Comparison of ENCODE assay signal across 2 cellular contexts in the genomic region with DNA sequence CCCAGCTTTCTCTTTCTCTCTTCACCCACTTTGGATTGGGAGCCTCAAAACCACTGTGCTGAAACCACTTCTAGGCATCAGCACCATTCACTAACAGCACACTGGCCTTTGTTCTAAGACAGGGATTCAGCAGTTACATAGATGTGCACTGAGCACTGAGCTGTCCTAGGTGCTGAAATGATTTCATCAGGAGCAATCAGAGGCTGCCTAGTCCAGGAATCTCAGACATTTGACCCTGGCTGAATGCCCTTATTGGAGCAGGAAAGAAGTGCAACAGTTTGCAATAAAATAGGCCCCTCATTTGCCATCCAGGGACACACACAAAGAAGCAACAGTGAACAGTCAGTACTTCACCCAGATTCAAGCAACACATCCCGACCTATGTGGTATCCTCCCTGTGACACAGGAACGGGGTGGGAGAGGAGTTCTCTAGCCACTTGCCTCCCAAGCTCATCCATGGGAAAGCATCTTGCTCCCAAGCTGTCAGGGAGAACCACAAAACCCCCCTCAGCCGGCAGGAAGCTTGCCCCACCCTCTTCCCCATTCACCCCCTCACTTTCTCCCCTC.
TF ChIP-seq lines count a peak whose summit lies in the region.

No MANE protein-coding gene starts in this region.

TF ChIP-seq in K562, 482 proteins besides CTCF, POLR2A, EP300 and RAD21 (continued from another document):
- TF ChIP-seq, protein P1, sequence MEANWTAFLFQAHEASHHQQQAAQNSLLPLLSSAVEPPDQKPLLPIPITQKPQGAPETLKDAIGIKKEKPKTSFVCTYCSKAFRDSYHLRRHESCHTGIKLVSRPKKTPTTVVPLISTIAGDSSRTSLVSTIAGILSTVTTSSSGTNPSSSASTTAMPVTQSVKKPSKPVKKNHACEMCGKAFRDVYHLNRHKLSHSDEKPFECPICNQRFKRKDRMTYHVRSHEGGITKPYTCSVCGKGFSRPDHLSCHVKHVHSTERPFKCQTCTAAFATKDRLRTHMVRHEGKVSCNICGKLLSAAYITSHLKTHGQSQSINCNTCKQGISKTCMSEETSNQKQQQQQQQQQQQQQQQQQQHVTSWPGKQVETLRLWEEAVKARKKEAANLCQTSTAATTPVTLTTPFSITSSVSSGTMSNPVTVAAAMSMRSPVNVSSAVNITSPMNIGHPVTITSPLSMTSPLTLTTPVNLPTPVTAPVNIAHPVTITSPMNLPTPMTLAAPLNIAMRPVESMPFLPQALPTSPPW (CRISPR knock-in tag; IDR thresholded peaks at IDR 0.05), result no peak
- TF ChIP-seq PRPF4 (IDR thresholded peaks at IDR 0.05; ENCODE audit: insufficient read depth, low read depth, low read length, poor library complexity, severe bottlenecking) (no peak), HNRNPL (IDR thresholded peaks at IDR 0.05; ENCODE audit: low read depth, low read length) (no peak), MECOM (CRISPR knock-in tag; IDR thresholded peaks at IDR 0.05) (0 out of 2 replicates have a peak, but pooled peaks have one; percentile 12), SRF (CRISPR knock-in tag; IDR thresholded peaks at IDR 0.05) (peak in 1 of 2 experiments; percentile 29; a peak in 1 of 4 replicates), ELF4 (CRISPR knock-in tag; IDR thresholded peaks at IDR 0.05) (no peak), BRD4 (IDR thresholded peaks at IDR 0.05) (no peak), KDM1A (IDR thresholded peaks at IDR 0.05) (no peak)
- TF ChIP-seq, protein P2, sequence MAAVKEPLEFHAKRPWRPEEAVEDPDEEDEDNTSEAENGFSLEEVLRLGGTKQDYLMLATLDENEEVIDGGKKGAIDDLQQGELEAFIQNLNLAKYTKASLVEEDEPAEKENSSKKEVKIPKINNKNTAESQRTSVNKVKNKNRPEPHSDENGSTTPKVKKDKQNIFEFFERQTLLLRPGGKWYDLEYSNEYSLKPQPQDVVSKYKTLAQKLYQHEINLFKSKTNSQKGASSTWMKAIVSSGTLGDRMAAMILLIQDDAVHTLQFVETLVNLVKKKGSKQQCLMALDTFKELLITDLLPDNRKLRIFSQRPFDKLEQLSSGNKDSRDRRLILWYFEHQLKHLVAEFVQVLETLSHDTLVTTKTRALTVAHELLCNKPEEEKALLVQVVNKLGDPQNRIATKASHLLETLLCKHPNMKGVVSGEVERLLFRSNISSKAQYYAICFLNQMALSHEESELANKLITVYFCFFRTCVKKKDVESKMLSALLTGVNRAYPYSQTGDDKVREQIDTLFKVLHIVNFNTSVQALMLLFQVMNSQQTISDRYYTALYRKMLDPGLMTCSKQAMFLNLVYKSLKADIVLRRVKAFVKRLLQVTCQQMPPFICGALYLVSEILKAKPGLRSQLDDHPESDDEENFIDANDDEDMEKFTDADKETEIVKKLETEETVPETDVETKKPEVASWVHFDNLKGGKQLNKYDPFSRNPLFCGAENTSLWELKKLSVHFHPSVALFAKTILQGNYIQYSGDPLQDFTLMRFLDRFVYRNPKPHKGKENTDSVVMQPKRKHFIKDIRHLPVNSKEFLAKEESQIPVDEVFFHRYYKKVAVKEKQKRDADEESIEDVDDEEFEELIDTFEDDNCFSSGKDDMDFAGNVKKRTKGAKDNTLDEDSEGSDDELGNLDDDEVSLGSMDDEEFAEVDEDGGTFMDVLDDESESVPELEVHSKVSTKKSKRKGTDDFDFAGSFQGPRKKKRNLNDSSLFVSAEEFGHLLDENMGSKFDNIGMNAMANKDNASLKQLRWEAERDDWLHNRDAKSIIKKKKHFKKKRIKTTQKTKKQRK (IDR thresholded peaks at IDR 0.05; ENCODE audit: borderline replicate concordance, low read depth, low read length), result no peak

TF ChIP-seq in HepG2, 621 proteins besides CTCF, POLR2A, EP300 and RAD21 (continued from another document and continues in another):
- TF ChIP-seq, protein P3, sequence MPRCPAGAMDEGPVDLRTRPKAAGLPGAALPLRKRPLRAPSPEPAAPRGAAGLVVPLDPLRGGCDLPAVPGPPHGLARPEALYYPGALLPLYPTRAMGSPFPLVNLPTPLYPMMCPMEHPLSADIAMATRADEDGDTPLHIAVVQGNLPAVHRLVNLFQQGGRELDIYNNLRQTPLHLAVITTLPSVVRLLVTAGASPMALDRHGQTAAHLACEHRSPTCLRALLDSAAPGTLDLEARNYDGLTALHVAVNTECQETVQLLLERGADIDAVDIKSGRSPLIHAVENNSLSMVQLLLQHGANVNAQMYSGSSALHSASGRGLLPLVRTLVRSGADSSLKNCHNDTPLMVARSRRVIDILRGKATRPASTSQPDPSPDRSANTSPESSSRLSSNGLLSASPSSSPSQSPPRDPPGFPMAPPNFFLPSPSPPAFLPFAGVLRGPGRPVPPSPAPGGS (CRISPR knock-in tag; IDR thresholded peaks at IDR 0.05), result 0 out of 2 replicates have a peak, but pooled peaks have one; percentile 82
- TF ChIP-seq ETV5 (CRISPR knock-in tag; IDR thresholded peaks at IDR 0.05; ENCODE audit: borderline replicate concordance) (peak; percentile 61; the same call in 1 of the 2 replicates), MED1 (CRISPR knock-in tag; IDR thresholded peaks at IDR 0.05) (peak; percentile 78), ZNF17 (CRISPR knock-in tag; IDR thresholded peaks at IDR 0.05) (no peak), ZFP41 (CRISPR knock-in tag; IDR thresholded peaks at IDR 0.05; ENCODE audit: borderline replicate concordance) (no peak), RFX1 (IDR thresholded peaks at IDR 0.05) (no peak), ZNF839 (CRISPR knock-in tag; IDR thresholded peaks at IDR 0.05; ENCODE audit: borderline replicate concordance) (no peak), KLF6 (CRISPR knock-in tag; IDR thresholded peaks at IDR 0.05) (peak; percentile 99), SOX5 (CRISPR knock-in tag; IDR thresholded peaks at IDR 0.05; ENCODE audit: borderline replicate concordance) (peak; percentile 75; the same call in 1 of the 2 replicates), SMYD3 (CRISPR knock-in tag; IDR thresholded peaks at IDR 0.05) (peak; percentile 60; the same call in 1 of the 2 replicates), ZNF282 (IDR thresholded peaks at IDR 0.05; ENCODE audit: partially characterized antibody) (no peak), ZNF878 (CRISPR knock-in tag; IDR thresholded peaks at IDR 0.05) (peak; percentile 83), SRY (CRISPR knock-in tag; IDR thresholded peaks at IDR 0.05) (peak; percentile 96; the same call in 1 of the 2 replicates), MIER2 (CRISPR knock-in tag; IDR thresholded peaks at IDR 0.05) (peak; percentile 100), NFE2 (CRISPR knock-in tag; IDR thresholded peaks at IDR 0.05) (peak; percentile 68), REPIN1 (CRISPR knock-in tag; IDR thresholded peaks at IDR 0.05; ENCODE audit: borderline replicate concordance, low read depth) (peak; percentile 73; the same call in 1 of the 2 replicates), GTF2F1 (IDR thresholded peaks at IDR 0.05; ENCODE audit: low read length) (no peak), HOXD1 (CRISPR knock-in tag; IDR thresholded peaks at IDR 0.05) (peak; percentile 93), ZZZ3 (CRISPR knock-in tag; IDR thresholded peaks at IDR 0.05; ENCODE audit: borderline replicate concordance) (no peak), CHD4 (IDR thresholded peaks at IDR 0.05; ENCODE audit: borderline replicate concordance, low read length) (no peak), KAT7 (CRISPR knock-in tag; IDR thresholded peaks at IDR 0.05; ENCODE audit: borderline replicate concordance) (peak; percentile 44; the same call in 1 of the 2 replicates), ARNTL (CRISPR knock-in tag; IDR thresholded peaks at IDR 0.05) (peak; percentile 70; the same call in 1 of the 2 replicates), ATM (IDR thresholded peaks at IDR 0.05; ENCODE audit: borderline replicate concordance) (no peak), NR3C1 (CRISPR knock-in tag; IDR thresholded peaks at IDR 0.05) (no peak), ZNF549 (CRISPR knock-in tag; IDR thresholded peaks at IDR 0.05) (0 out of 2 replicates have a peak, but pooled peaks have one; percentile 54), HNRNPH1 (optimal IDR thresholded peaks at IDR 0.05; ENCODE audit: low read depth, low read length) (no peak)
- TF ChIP-seq, protein P4, sequence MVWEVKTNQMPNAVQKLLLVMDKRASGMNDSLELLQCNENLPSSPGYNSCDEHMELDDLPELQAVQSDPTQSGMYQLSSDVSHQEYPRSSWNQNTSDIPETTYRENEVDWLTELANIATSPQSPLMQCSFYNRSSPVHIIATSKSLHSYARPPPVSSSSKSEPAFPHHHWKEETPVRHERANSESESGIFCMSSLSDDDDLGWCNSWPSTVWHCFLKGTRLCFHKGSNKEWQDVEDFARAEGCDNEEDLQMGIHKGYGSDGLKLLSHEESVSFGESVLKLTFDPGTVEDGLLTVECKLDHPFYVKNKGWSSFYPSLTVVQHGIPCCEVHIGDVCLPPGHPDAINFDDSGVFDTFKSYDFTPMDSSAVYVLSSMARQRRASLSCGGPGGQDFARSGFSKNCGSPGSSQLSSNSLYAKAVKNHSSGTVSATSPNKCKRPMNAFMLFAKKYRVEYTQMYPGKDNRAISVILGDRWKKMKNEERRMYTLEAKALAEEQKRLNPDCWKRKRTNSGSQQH (CRISPR knock-in tag; IDR thresholded peaks at IDR 0.05; ENCODE audit: low read depth), result peak; percentile 94
- TF ChIP-seq, protein P5, sequence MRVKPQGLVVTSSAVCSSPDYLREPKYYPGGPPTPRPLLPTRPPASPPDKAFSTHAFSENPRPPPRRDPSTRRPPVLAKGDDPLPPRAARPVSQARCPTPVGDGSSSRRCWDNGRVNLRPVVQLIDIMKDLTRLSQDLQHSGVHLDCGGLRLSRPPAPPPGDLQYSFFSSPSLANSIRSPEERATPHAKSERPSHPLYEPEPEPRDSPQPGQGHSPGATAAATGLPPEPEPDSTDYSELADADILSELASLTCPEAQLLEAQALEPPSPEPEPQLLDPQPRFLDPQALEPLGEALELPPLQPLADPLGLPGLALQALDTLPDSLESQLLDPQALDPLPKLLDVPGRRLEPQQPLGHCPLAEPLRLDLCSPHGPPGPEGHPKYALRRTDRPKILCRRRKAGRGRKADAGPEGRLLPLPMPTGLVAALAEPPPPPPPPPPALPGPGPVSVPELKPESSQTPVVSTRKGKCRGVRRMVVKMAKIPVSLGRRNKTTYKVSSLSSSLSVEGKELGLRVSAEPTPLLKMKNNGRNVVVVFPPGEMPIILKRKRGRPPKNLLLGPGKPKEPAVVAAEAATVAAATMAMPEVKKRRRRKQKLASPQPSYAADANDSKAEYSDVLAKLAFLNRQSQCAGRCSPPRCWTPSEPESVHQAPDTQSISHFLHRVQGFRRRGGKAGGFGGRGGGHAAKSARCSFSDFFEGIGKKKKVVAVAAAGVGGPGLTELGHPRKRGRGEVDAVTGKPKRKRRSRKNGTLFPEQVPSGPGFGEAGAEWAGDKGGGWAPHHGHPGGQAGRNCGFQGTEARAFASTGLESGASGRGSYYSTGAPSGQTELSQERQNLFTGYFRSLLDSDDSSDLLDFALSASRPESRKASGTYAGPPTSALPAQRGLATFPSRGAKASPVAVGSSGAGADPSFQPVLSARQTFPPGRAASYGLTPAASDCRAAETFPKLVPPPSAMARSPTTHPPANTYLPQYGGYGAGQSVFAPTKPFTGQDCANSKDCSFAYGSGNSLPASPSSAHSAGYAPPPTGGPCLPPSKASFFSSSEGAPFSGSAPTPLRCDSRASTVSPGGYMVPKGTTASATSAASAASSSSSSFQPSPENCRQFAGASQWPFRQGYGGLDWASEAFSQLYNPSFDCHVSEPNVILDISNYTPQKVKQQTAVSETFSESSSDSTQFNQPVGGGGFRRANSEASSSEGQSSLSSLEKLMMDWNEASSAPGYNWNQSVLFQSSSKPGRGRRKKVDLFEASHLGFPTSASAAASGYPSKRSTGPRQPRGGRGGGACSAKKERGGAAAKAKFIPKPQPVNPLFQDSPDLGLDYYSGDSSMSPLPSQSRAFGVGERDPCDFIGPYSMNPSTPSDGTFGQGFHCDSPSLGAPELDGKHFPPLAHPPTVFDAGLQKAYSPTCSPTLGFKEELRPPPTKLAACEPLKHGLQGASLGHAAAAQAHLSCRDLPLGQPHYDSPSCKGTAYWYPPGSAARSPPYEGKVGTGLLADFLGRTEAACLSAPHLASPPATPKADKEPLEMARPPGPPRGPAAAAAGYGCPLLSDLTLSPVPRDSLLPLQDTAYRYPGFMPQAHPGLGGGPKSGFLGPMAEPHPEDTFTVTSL (CRISPR knock-in tag; IDR thresholded peaks at IDR 0.05; ENCODE audit: borderline replicate concordance), result no peak
- TF ChIP-seq, protein P6, sequence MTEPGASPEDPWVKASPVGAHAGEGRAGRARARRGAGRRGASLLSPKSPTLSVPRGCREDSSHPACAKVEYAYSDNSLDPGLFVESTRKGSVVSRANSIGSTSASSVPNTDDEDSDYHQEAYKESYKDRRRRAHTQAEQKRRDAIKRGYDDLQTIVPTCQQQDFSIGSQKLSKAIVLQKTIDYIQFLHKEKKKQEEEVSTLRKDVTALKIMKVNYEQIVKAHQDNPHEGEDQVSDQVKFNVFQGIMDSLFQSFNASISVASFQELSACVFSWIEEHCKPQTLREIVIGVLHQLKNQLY (CRISPR knock-in tag; IDR thresholded peaks at IDR 0.05), result 0 out of 2 replicates have a peak, but pooled peaks have one; percentile 55
- TF ChIP-seq, protein P7, sequence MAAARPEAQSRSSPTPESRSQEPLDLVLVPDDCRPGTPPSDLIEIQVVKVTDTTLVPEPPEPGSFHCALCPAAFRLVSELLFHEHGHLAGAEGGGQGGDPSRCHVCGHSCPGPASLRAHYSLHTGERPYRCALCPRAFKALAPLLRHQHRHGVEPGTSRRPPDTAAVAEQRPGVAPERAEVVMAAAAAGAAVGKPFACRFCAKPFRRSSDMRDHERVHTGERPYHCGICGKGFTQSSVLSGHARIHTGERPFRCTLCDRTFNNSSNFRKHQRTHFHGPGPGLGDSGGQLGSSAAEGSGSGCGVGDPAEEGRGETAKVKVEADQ (CRISPR knock-in tag; IDR thresholded peaks at IDR 0.05; ENCODE audit: borderline replicate concordance), result peak; percentile 57; the same call in 1 of the 2 replicates
- TF ChIP-seq, protein P8, sequence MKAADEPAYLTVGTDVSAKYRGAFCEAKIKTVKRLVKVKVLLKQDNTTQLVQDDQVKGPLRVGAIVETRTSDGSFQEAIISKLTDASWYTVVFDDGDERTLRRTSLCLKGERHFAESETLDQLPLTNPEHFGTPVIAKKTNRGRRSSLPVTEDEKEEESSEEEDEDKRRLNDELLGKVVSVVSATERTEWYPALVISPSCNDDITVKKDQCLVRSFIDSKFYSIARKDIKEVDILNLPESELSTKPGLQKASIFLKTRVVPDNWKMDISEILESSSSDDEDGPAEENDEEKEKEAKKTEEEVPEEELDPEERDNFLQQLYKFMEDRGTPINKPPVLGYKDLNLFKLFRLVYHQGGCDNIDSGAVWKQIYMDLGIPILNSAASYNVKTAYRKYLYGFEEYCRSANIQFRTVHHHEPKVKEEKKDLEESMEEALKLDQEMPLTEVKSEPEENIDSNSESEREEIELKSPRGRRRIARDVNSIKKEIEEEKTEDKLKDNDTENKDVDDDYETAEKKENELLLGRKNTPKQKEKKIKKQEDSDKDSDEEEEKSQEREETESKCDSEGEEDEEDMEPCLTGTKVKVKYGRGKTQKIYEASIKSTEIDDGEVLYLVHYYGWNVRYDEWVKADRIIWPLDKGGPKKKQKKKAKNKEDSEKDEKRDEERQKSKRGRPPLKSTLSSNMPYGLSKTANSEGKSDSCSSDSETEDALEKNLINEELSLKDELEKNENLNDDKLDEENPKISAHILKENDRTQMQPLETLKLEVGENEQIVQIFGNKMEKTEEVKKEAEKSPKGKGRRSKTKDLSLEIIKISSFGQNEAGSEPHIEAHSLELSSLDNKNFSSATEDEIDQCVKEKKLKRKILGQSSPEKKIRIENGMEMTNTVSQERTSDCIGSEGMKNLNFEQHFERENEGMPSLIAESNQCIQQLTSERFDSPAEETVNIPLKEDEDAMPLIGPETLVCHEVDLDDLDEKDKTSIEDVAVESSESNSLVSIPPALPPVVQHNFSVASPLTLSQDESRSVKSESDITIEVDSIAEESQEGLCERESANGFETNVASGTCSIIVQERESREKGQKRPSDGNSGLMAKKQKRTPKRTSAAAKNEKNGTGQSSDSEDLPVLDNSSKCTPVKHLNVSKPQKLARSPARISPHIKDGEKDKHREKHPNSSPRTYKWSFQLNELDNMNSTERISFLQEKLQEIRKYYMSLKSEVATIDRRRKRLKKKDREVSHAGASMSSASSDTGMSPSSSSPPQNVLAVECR (CRISPR knock-in tag; IDR thresholded peaks at IDR 0.05; ENCODE audit: borderline replicate concordance), result peak; percentile 33; the same call in 1 of the 2 replicates
